8 cellular contexts compared by ENCODE assay signal in genomic region chr2:223943561-223944008, GRCh38.
DNase-seq lines count a peak whose midpoint lies in the region; ATAC-seq and TF ChIP-seq lines count a peak whose summit lies in the region.

No MANE protein-coding gene starts in this region.

- ATAC-seq in GM18858 (IDR thresholded peaks at IDR 0.05; ENCODE audit: unreplicated experiment), result no peak

- H3K27me3 ChIP-seq in muscle layer of colon (ENCODE audit: control insufficient read depth in 1 of 2, insufficient read depth in 2 of 2, low read length in 2 of 2), result no peaks in the 10 kb centered on the region

- no peaks in the 10 kb centered on the region for H3K9me3 ChIP-seq in muscle layer of colon (ENCODE audit: low read length)

- H3K27ac ChIP-seq in coronary artery (peak overlapping the region; percentile 93 to 100), muscle layer of colon (ENCODE audit: low read depth, low read length) (peak overlapping the region; percentile 73)

- DNase-seq in EH (ENCODE audit: low read depth) (peak; percentile 74), NCI-H226 (peak; percentile 86), coronary artery (ENCODE audit: low spot score) (no peak), NCI-H1417 (lab: John Stamatoyannopoulos, UW) (no peak), ecto neural progenitor cell (ENCODE audit: low spot score) (no peak)
- no peak for DNase-seq in stimulated activated CD4-positive, alpha-beta T cell treated with anti-CD3 and anti-CD28 coated beads, Interleukin-4, amount 100 ng/mL, for 4 hours

- H3K4me1 ChIP-seq in muscle layer of colon (ENCODE audit: insufficient read depth, low read length), result peaks cover 14% of the 10 kb centered on the region

- H3K4me3 ChIP-seq in coronary artery, result peak overlapping the region; percentile 100
- H3K4me3 ChIP-seq in muscle layer of colon (ENCODE audit: low read depth in 1 of 2, low read length in 2 of 2), result peak overlapping the region in 1 of 2 donors; percentile 78

- no peak for TF ChIP-seq CTCF in coronary artery (IDR thresholded peaks at IDR 0.05)

- H3K9ac ChIP-seq in muscle layer of colon (ENCODE audit: low read length), result no peak overlapping the region

- no peaks in the 10 kb centered on the region for H3K36me3 ChIP-seq in muscle layer of colon (ENCODE audit: insufficient read depth, low read length)

Comparison
In these comparisons a context has a peak if more than half of its experiments do, and no peak if none do; other contexts are left out.
1. DNase-seq: peak in EH (single experiment) and NCI-H226 (single experiment); none in coronary artery (single experiment), NCI-H1417 (0 of 3), ecto neural progenitor cell (single experiment) and stimulated activated CD4-positive, alpha-beta T cell treated with anti-CD3 and anti-CD28 coated beads, Interleukin-4, amount 100 ng/mL, for 4 hours (0 of 2).